27 cellular contexts compared by ENCODE assay signal in genomic region chr3:78838362-78838761, GRCh38.
"Had no signal": no experiment of that assay in that cellular context is flagged by ENCODE, and none has a peak within 500 bp of the region (broad histone marks: within the 10 kb centered on the region; RNA-seq: fewer than 3 reads in every experiment).

No MANE protein-coding gene starts in this region.

- H3K27ac Mint-ChIP-seq: activated CD4-positive, alpha-beta memory T cell treated with anti-CD3 and anti-CD28 coated beads for 36 hours; activated CD4-positive, alpha-beta T cell treated with anti-CD3 and anti-CD28 coated beads, Interleukin-2, amount 10 ng/mL, durations not matched to agents 24 days and 14 days; activated naive CD4-positive, alpha-beta T cell treated with anti-CD3 and anti-CD28 coated beads, Interleukin-2, amount 50 U/mL, for 24 hours; activated T-cell treated with anti-CD3 and anti-CD28 coated beads, Interleukin-2, amount 50 U/mL, for 24 hours; activated T-helper 17 cell treated with anti-CD3 and anti-CD28 coated beads, Interleukin-2, amount 50 U/mL, for 72 hours; naive B cell; stimulated activated naive B cell treated with anti-CD40 and anti-IgM and Interleukin-4, amounts not matched to agents 10 μg/mL and 1 μg/mL and 100 μg/mL, for 72 hours; T-helper 1 cell treated with Interleukin-12 subunit alpha and Interleukin-12 subunit beta and Interleukin-4 antibody, amounts not matched to agents 30 μg/mL and 1 μg/mL, for 36 hours had no signal

- H3K4me1 Mint-ChIP-seq: activated CD4-positive, alpha-beta T cell treated with anti-CD3 and anti-CD28 coated beads, Interleukin-2, amount 10 ng/mL, durations not matched to agents 24 days and 14 days; activated naive CD4-positive, alpha-beta T cell treated with anti-CD3 and anti-CD28 coated beads, Interleukin-2, amount 50 U/mL, for 24 hours; activated T-helper 17 cell treated with anti-CD3 and anti-CD28 coated beads, Interleukin-2, amount 50 U/mL, for 72 hours; naive B cell; stimulated activated naive B cell treated with anti-CD40 and anti-IgM and Interleukin-4, amounts not matched to agents 10 μg/mL and 1 μg/mL and 100 μg/mL, for 72 hours had no signal

- H3K4me3 Mint-ChIP-seq: activated CD4-positive, alpha-beta memory T cell treated with anti-CD3 and anti-CD28 coated beads for 36 hours; activated CD4-positive, alpha-beta T cell treated with anti-CD3 and anti-CD28 coated beads, Interleukin-2, amount 10 ng/mL, durations not matched to agents 24 days and 14 days; activated naive CD4-positive, alpha-beta T cell treated with anti-CD3 and anti-CD28 coated beads, Interleukin-2, amount 50 U/mL, for 24 hours; activated T-cell treated with anti-CD3 and anti-CD28 coated beads, Interleukin-2, amount 50 U/mL, for 24 hours; activated T-helper 17 cell treated with anti-CD3 and anti-CD28 coated beads, Interleukin-2, amount 50 U/mL, for 72 hours; naive B cell; stimulated activated naive B cell treated with anti-CD40 and anti-IgM and Interleukin-4, amounts not matched to agents 10 μg/mL and 1 μg/mL and 100 μg/mL, for 72 hours; T-helper 1 cell treated with Interleukin-12 subunit alpha and Interleukin-12 subunit beta and Interleukin-4 antibody, amounts not matched to agents 30 μg/mL and 1 μg/mL, for 36 hours had no signal

- H3K27me3 ChIP-seq: gastrocnemius medialis, hepatocyte, right atrium auricular region, stomach, thyroid gland, upper lobe of right lung had no signal

- H3K9me3 ChIP-seq: gastrocnemius medialis, right atrium auricular region, stomach, thyroid gland, upper lobe of right lung had no signal

- H3K9ac ChIP-seq: parathyroid adenoma had no signal

- ATAC-seq: activated T-helper 17 cell treated with anti-CD3 and anti-CD28 coated beads, Interleukin-2, amount 50 U/mL, for 72 hours; gastrocnemius medialis; left ventricle myocardium superior; stimulated activated naive B cell treated with anti-CD40 and anti-IgM and Interleukin-4, amounts not matched to agents 10 μg/mL and 1 μg/mL and 100 μg/mL, for 72 hours; upper lobe of right lung had no signal

- H3K36me3 Mint-ChIP-seq: activated CD4-positive, alpha-beta memory T cell treated with anti-CD3 and anti-CD28 coated beads for 36 hours; activated naive CD4-positive, alpha-beta T cell treated with anti-CD3 and anti-CD28 coated beads, Interleukin-2, amount 50 U/mL, for 24 hours; naive B cell; stimulated activated naive B cell treated with anti-CD40 and anti-IgM and Interleukin-4, amounts not matched to agents 10 μg/mL and 1 μg/mL and 100 μg/mL, for 72 hours had no signal

- H3K27me3 Mint-ChIP-seq: activated CD4-positive, alpha-beta memory T cell treated with anti-CD3 and anti-CD28 coated beads for 36 hours; activated CD4-positive, alpha-beta T cell treated with anti-CD3 and anti-CD28 coated beads, Interleukin-2, amount 10 ng/mL, durations not matched to agents 24 days and 14 days; activated naive CD4-positive, alpha-beta T cell treated with anti-CD3 and anti-CD28 coated beads, Interleukin-2, amount 50 U/mL, for 24 hours; activated T-cell treated with anti-CD3 and anti-CD28 coated beads, Interleukin-2, amount 50 U/mL, for 24 hours; activated T-helper 17 cell treated with anti-CD3 and anti-CD28 coated beads, Interleukin-2, amount 50 U/mL, for 72 hours; naive B cell; stimulated activated naive B cell treated with anti-CD40 and anti-IgM and Interleukin-4, amounts not matched to agents 10 μg/mL and 1 μg/mL and 100 μg/mL, for 72 hours had no signal

- DNase-seq: activated CD4-positive, alpha-beta memory T cell treated with anti-CD3 and anti-CD28 coated beads for 36 hours; activated CD4-positive, alpha-beta T cell treated with anti-CD3 and anti-CD28 coated beads, Interleukin-2, amount 10 ng/mL, durations not matched to agents 24 days and 14 days; activated CD4-positive, CD25-positive, alpha-beta regulatory T cell treated with anti-CD3 and anti-CD28 coated beads, Interleukin-2, amount 50 U/mL, for 72 hours; activated CD8-positive, alpha-beta memory T cell treated with anti-CD3 and anti-CD28 coated beads, Interleukin-2, amount 50 U/mL, for 4 hours; activated gamma-delta T cell treated with Interleukin-2 at 50 U/mL for 16 hours; activated T-cell treated with anti-CD3 and anti-CD28 coated beads, Interleukin-2, amount 50 U/mL, for 24 hours; anterior cingulate cortex; effector CD8-positive, alpha-beta T cell; gastrocnemius medialis; islet precursor cell; left ventricle myocardium superior; naive B cell; occipital lobe; stimulated activated CD4-positive, alpha-beta T cell treated with anti-CD3 and anti-CD28 coated beads, Interleukin-15, amount 100 ng/mL, for 24 hours; stimulated activated CD4-positive, alpha-beta T cell treated with anti-CD3 and anti-CD28 coated beads, Interleukin-2, amount 100 ng/mL, for 24 hours; stimulated activated naive B cell treated with anti-CD40 and anti-IgM and Interleukin-4, amounts not matched to agents 10 μg/mL and 1 μg/mL and 100 μg/mL, for 72 hours; stomach; T1000; thyroid gland; upper lobe of right lung had no signal

- H3K36me3 ChIP-seq: gastrocnemius medialis, right atrium auricular region, stomach, thyroid gland, upper lobe of right lung had no signal

- H3K27ac ChIP-seq: epithelial cell of prostate, gastrocnemius medialis, hepatocyte, parathyroid adenoma, right atrium auricular region, stomach, thyroid gland, upper lobe of right lung had no signal

- H3K4me1 ChIP-seq: gastrocnemius medialis, parathyroid adenoma, right atrium auricular region, stomach, thyroid gland, upper lobe of right lung had no signal

- H3K4me2 ChIP-seq: hepatocyte had no signal

- H2AFZ ChIP-seq: hepatocyte, parathyroid adenoma had no signal

- H3K4me3 ChIP-seq: gastrocnemius medialis, hepatocyte, right atrium auricular region, stomach, thyroid gland, upper lobe of right lung had no signal

- H3K9me3 Mint-ChIP-seq: activated CD4-positive, alpha-beta T cell treated with anti-CD3 and anti-CD28 coated beads, Interleukin-2, amount 10 ng/mL, durations not matched to agents 24 days and 14 days; activated naive CD4-positive, alpha-beta T cell treated with anti-CD3 and anti-CD28 coated beads, Interleukin-2, amount 50 U/mL, for 24 hours; T-helper 1 cell treated with Interleukin-12 subunit alpha and Interleukin-12 subunit beta and Interleukin-4 antibody, amounts not matched to agents 30 μg/mL and 1 μg/mL, for 36 hours had no signal
